ENCODE assay signal across 1 cellular context in the genomic region with DNA sequence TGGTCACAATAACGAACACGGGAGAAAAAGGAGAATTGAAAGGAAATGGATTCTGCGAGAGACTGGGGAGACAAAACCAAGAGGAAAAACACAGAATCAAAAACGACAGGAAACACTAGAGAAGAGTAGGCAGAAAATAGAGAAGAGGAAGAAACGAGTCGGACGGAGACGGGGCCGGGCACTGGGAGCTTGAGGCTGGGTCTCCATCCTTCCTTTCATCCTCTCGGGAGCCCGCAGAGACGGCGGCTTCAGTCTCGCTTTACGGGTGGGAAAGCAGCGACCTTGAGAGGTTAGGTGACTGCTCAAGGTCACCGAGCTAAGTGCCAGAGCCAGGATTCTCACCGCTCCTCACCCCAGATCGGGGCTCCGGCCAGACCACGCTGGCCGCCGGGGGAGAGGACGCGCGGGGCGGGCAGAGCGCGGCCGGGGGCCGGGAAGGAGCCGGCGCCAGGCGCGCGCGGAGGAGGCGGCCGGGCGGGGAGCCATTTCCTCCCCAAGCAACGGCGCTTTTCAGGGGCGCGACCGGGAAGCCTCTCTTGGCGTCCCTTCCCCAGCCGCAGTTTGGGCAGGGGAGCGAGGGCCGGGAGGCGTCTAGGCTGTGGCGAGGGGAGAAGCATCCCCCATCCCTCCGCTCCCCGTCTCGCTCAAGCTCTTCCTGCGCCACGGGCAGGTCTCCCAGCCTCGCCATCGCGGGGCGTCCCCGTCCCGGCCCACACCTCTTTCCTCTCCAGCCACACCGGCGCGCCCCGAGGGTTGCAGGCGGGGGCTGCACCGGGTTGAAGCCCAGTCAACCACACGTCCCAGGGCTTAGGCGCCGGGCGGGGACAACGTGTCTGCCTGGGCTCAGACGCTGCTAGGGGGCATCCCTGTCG.
TF ChIP-seq lines count a peak whose summit lies in the region.

No MANE protein-coding gene starts in this region.

TF ChIP-seq in HEK293, 187 proteins besides CTCF, POLR2A, EP300 and RAD21 (continued from another document):
- TF ChIP-seq, protein P1, sequence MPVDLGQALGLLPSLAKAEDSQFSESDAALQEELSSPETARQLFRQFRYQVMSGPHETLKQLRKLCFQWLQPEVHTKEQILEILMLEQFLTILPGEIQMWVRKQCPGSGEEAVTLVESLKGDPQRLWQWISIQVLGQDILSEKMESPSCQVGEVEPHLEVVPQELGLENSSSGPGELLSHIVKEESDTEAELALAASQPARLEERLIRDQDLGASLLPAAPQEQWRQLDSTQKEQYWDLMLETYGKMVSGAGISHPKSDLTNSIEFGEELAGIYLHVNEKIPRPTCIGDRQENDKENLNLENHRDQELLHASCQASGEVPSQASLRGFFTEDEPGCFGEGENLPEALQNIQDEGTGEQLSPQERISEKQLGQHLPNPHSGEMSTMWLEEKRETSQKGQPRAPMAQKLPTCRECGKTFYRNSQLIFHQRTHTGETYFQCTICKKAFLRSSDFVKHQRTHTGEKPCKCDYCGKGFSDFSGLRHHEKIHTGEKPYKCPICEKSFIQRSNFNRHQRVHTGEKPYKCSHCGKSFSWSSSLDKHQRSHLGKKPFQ (tag by site-specific recombination; IDR thresholded peaks at IDR 0.05): no peak
- TF ChIP-seq ZNF521 (tag by site-specific recombination; IDR thresholded peaks at IDR 0.05): no peak
- TF ChIP-seq, protein P2, sequence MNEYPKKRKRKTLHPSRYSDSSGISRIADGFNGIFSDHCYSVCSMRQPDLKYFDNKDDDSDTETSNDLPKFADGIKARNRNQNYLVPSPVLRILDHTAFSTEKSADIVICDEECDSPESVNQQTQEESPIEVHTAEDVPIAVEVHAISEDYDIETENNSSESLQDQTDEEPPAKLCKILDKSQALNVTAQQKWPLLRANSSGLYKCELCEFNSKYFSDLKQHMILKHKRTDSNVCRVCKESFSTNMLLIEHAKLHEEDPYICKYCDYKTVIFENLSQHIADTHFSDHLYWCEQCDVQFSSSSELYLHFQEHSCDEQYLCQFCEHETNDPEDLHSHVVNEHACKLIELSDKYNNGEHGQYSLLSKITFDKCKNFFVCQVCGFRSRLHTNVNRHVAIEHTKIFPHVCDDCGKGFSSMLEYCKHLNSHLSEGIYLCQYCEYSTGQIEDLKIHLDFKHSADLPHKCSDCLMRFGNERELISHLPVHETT (tag by site-specific recombination; IDR thresholded peaks at IDR 0.05): no peak
- no peak for TF ChIP-seq ZNF112 (tag by site-specific recombination; IDR thresholded peaks at IDR 0.05)
- TF ChIP-seq ZNF302 (tag by site-specific recombination; IDR thresholded peaks at IDR 0.05; ENCODE audit: low read depth): no peak
- TF ChIP-seq PRDM1 (tag by site-specific recombination; IDR thresholded peaks at IDR 0.05): peak; percentile 75
- no peak for TF ChIP-seq ZNF677 (tag by site-specific recombination; IDR thresholded peaks at IDR 0.05)
- TF ChIP-seq, protein P3, sequence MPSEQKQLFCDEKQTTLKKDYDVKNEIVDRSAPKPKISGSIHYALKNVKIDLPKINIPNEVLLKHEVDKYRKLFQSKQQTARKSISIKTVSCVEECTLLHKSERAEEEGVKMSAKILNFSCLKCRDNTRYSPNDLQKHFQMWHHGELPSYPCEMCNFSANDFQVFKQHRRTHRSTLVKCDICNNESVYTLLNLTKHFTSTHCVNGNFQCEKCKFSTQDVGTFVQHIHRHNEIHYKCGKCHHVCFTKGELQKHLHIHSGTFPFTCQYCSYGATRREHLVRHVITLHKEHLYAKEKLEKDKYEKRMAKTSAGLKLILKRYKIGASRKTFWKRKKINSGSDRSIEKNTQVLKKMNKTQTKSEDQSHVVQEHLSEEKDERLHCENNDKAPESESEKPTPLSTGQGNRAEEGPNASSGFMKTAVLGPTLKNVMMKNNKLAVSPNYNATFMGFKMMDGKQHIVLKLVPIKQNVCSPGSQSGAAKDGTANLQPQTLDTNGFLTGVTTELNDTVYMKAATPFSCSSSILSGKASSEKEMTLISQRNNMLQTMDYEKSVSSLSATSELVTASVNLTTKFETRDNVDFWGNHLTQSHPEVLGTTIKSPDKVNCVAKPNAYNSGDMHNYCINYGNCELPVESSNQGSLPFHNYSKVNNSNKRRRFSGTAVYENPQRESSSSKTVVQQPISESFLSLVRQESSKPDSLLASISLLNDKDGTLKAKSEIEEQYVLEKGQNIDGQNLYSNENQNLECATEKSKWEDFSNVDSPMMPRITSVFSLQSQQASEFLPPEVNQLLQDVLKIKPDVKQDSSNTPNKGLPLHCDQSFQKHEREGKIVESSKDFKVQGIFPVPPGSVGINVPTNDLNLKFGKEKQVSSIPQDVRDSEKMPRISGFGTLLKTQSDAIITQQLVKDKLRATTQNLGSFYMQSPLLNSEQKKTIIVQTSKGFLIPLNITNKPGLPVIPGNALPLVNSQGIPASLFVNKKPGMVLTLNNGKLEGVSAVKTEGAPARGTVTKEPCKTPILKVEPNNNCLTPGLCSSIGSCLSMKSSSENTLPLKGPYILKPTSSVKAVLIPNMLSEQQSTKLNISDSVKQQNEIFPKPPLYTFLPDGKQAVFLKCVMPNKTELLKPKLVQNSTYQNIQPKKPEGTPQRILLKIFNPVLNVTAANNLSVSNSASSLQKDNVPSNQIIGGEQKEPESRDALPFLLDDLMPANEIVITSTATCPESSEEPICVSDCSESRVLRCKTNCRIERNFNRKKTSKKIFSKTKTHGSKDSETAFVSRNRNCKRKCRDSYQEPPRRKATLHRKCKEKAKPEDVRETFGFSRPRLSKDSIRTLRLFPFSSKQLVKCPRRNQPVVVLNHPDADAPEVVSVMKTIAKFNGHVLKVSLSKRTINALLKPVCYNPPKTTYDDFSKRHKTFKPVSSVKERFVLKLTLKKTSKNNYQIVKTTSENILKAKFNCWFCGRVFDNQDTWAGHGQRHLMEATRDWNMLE (tag by site-specific recombination; conservative IDR thresholded peaks at IDR 0.05; ENCODE audit: low read depth): no peak
- TF ChIP-seq ZBTB7A (tag by site-specific recombination; IDR thresholded peaks at IDR 0.05; ENCODE audit: low read depth): no peak
- TF ChIP-seq, protein P4, sequence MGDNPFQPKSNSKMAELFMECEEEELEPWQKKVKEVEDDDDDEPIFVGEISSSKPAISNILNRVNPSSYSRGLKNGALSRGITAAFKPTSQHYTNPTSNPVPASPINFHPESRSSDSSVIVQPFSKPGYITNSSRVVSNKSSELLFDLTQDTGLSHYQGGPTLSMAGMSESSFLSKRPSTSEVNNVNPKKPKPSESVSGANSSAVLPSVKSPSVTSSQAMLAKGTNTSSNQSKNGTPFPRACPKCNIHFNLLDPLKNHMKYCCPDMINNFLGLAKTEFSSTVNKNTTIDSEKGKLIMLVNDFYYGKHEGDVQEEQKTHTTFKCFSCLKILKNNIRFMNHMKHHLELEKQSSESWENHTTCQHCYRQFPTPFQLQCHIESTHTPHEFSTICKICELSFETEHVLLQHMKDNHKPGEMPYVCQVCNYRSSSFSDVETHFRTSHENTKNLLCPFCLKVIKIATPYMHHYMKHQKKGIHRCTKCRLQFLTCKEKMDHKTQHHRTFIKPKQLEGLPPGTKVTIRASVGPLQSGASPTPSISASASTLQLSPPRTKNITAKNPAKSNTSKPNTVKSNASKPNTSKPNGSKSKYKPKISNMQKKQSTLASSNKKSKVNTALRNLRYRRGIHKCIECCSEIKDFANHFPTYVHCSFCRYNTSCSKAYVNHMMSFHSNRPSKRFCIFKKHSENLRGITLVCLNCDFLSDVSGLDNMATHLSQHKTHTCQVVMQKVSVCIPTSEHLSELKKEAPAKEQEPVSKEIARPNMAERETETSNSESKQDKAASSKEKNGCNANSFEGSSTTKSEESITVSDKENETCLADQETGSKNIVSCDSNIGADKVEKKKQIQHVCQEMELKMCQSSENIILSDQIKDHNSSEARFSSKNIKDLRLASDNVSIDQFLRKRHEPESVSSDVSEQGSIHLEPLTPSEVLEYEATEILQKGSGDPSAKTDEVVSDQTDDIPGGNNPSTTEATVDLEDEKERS (tag by site-specific recombination; IDR thresholded peaks at IDR 0.05): no peak
- TF ChIP-seq, protein P5, sequence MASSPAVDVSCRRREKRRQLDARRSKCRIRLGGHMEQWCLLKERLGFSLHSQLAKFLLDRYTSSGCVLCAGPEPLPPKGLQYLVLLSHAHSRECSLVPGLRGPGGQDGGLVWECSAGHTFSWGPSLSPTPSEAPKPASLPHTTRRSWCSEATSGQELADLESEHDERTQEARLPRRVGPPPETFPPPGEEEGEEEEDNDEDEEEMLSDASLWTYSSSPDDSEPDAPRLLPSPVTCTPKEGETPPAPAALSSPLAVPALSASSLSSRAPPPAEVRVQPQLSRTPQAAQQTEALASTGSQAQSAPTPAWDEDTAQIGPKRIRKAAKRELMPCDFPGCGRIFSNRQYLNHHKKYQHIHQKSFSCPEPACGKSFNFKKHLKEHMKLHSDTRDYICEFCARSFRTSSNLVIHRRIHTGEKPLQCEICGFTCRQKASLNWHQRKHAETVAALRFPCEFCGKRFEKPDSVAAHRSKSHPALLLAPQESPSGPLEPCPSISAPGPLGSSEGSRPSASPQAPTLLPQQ (tag by site-specific recombination; IDR thresholded peaks at IDR 0.05): peak; percentile 67; the same call in 1 of the 2 replicates
